In the genomic region with DNA sequence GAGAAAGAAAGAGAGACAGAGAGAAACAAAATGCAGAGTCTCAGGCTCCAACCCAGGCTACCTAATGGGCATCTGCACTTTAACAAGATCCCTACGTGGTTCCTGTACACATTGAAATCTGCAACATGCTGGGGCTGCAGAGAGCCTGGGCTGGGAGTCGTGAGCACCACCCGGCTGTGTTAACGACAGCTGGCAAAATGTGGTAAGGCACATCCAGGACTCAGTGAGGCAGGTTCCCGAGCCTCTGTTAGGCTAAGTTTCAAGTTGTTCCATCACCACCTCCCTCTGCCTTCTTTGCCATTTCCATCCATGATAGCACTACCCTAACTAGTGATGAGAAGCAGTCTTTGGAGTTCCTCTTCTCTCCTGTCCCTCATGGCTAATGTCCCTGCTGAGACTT, we compare ENCODE assay signal across 22 cellular contexts. TPM values are rescaled to one million over a fixed set of nuclear protein-coding genes. Genes with fewer than 3 reads are reported as not detected.
"Had no signal": no experiment of that assay in that cellular context is flagged by ENCODE, and none has a peak within 500 bp of the region (broad histone marks: within the 10 kb centered on the region; RNA-seq: fewer than 3 reads in every experiment).

No MANE protein-coding gene starts in this region.

- H3K9me3 ChIP-seq: heart right ventricle, pancreas, suprapubic skin had no signal

- H3K36me3 ChIP-seq: brain microvascular endothelial cell, heart right ventricle, pancreas, suprapubic skin had no signal

- DNase-seq: activated CD4-positive, alpha-beta T cell treated with anti-CD3 and anti-CD28 coated beads, Interleukin-2, amount 10 ng/mL, durations not matched to agents 24 days and 14 days; activated CD4-positive, CD25-positive, alpha-beta regulatory T cell; activated CD8-positive, alpha-beta memory T cell treated with anti-CD3 and anti-CD28 coated beads, Interleukin-2, amount 50 U/mL, for 4 hours; activated CD8-positive, alpha-beta T cell treated with anti-CD3 and anti-CD28 coated beads, Interleukin-2, amount 10 ng/mL, durations not matched to agents 7 days and 5 days; activated gamma-delta T cell; activated T-cell treated with anti-CD3 and anti-CD28 coated beads, Interleukin-2, amount 50 U/mL, for 72 hours; cortex of kidney; effector CD8-positive, alpha-beta T cell; foreskin melanocyte; heart right ventricle; naive B cell; pancreas; stimulated activated CD4-positive, alpha-beta T cell treated with anti-CD3 and anti-CD28 coated beads, Interleukin-4, amount 100 ng/mL, for 4 hours; stimulated activated CD8-positive, alpha-beta memory T cell treated with anti-CD3 and anti-CD28 coated beads, Interleukin-4, amount 100 ng/mL, for 48 hours; stimulated activated naive CD8-positive, alpha-beta T cell treated with anti-CD3 and anti-CD28 coated beads, Interleukin-15, Interleukin-2, amounts not matched to agents 100 U/mL and 50 U/mL, for 24 hours had no signal

- H3K27ac ChIP-seq: brain microvascular endothelial cell, heart right ventricle, pancreas, suprapubic skin had no signal

- FAIRE-seq: endothelial cell of umbilical vein, pancreas had no signal

- H3K4me3 ChIP-seq: heart right ventricle, pancreas, suprapubic skin had no signal

- ATAC-seq: activated CD8-positive, alpha-beta T cell treated with anti-CD3 and anti-CD28 coated beads, Interleukin-2, amount 10 ng/mL, durations not matched to agents 7 days and 5 days; activated naive CD4-positive, alpha-beta T cell treated with anti-CD3 and anti-CD28 coated beads, Interleukin-2, amount 50 U/mL, for 72 hours; activated T-cell treated with anti-CD3 and anti-CD28 coated beads, Interleukin-2, amount 50 U/mL, for 72 hours; stimulated activated naive CD8-positive, alpha-beta T cell treated with anti-CD3 and anti-CD28 coated beads, Interleukin-15, Interleukin-2, amounts not matched to agents 100 U/mL and 50 U/mL, for 24 hours had no signal

- H3K27me3 ChIP-seq: brain microvascular endothelial cell, pancreas, suprapubic skin had no signal

RNA-seq across cellular contexts. Expression of gene AKR1B10, which starts 1.4 kb away (rescaled TPM):
- total RNA-seq: activated CD4-positive, alpha-beta T cell treated with anti-CD3 and anti-CD28 coated beads, Interleukin-2, amount 10 ng/mL, durations not matched to agents 24 days and 14 days; activated CD8-positive, alpha-beta T cell treated with anti-CD3 and anti-CD28 coated beads, Interleukin-2, amount 10 ng/mL, durations not matched to agents 7 days and 5 days; activated naive CD4-positive, alpha-beta T cell treated with anti-CD3 and anti-CD28 coated beads, Interleukin-2, amount 50 U/mL, for 72 hours; activated T-cell treated with anti-CD3 and anti-CD28 coated beads, Interleukin-2, amount 50 U/mL, for 72 hours; endothelial cell of umbilical vein had no signal
- polyA plus RNA-seq: endothelial cell of umbilical vein had no signal

RNA-seq across cellular contexts. Expression of gene AKR1B15, which starts 20.2 kb away (rescaled TPM):
- total RNA-seq: activated CD4-positive, alpha-beta T cell treated with anti-CD3 and anti-CD28 coated beads, Interleukin-2, amount 10 ng/mL, durations not matched to agents 24 days and 14 days; activated CD8-positive, alpha-beta T cell treated with anti-CD3 and anti-CD28 coated beads, Interleukin-2, amount 10 ng/mL, durations not matched to agents 7 days and 5 days; activated naive CD4-positive, alpha-beta T cell treated with anti-CD3 and anti-CD28 coated beads, Interleukin-2, amount 50 U/mL, for 72 hours; activated T-cell treated with anti-CD3 and anti-CD28 coated beads, Interleukin-2, amount 50 U/mL, for 72 hours; endothelial cell of umbilical vein; fibroblast of lung; heart right ventricle; lower leg skin; renal cortical epithelial cell had no signal
- polyA plus RNA-seq: endothelial cell of umbilical vein, fibroblast of lung, heart right ventricle, pancreas had no signal
